ENCODE assay signal across 1 cellular context in genomic region chr9:123550012-123550411, GRCh38.
TF ChIP-seq lines count a peak whose summit lies in the region.

No MANE protein-coding gene starts in this region.

TF ChIP-seq in GM12878, 131 proteins besides CTCF, POLR2A, EP300 and RAD21 (continued from another document):
- TF ChIP-seq ZNF592 (IDR thresholded peaks at IDR 0.05) (no peak), ZNF24 (IDR thresholded peaks at IDR 0.05) (no peak), RB1 (IDR thresholded peaks at IDR 0.05; ENCODE audit: borderline replicate concordance) (no peak)
